ENCODE assay signal across 27 cellular contexts in genomic region chr10:122464158-122464510, GRCh38. TPM values are rescaled to one million over a fixed set of nuclear protein-coding genes. Genes with fewer than 3 reads are reported as not detected.
A peak's percentile ranks its signal among the peaks of the same experiment; 100 is the strongest.
DNase-seq lines count a peak whose midpoint lies in the region; ATAC-seq and TF ChIP-seq lines count a peak whose summit lies in the region.
"Had no signal": no experiment of that assay in that cellular context is flagged by ENCODE, and none has a peak within 500 bp of the region (broad histone marks: within the 10 kb centered on the region; RNA-seq: fewer than 3 reads in every experiment).

No MANE protein-coding gene starts in this region.

- H3K23ac ChIP-seq in mesenchymal stem cell (ENCODE audit: low read length in 2 of 2) (no peak overlapping the region), H9 (ENCODE audit: insufficient read length, low read depth, low read length) (no peak overlapping the region)

- H2BK120ac ChIP-seq in mesenchymal stem cell (ENCODE audit: low read depth, low read length) = no peak overlapping the region
- H2BK120ac ChIP-seq in H9 (ENCODE audit: low read depth, low read length, poor library complexity, severe bottlenecking) = no peak overlapping the region

- H2BK12ac ChIP-seq in mesenchymal stem cell (ENCODE audit: low read length in 2 of 2) = peak overlapping the region in 1 of 2 experiments; percentile 33
- no peak overlapping the region for H2BK12ac ChIP-seq in H9 (ENCODE audit: insufficient read length, low read depth, low read length)

- H3K79me2 ChIP-seq in H9 (ENCODE audit: insufficient read depth, low read length) = no peaks in the 10 kb centered on the region

- H4K5ac ChIP-seq in H9 (ENCODE audit: insufficient read length, low read depth, low read length) = no peak overlapping the region

- no peak overlapping the region for H3T11ph ChIP-seq in H9 (ENCODE audit: low read length)

- H2AFZ ChIP-seq in mesenchymal stem cell (ENCODE audit: low read depth, low read length) (no peak overlapping the region), H9 (ENCODE audit: low read length) (no peak overlapping the region)

- DNase-seq in MV-4-11 (lab: John Stamatoyannopoulos, UW) = peak; percentile 2
- DNase-seq in caudate nucleus (lab: John Stamatoyannopoulos, UW) = no peak
- no peak for DNase-seq in mesenchymal stem cell
- DNase-seq in suprapubic skin (ENCODE audit: low spot score in 2 of 2) = no peak
- no peak for DNase-seq in NCI-H345 treated with DMSO at 0.1 percent for 48 hours (lab: John Stamatoyannopoulos, UW; ENCODE audit: unreplicated experiment)
- DNase-seq in H9 = no peak
- DNase-seq: activated CD4-positive, CD25-positive, alpha-beta regulatory T cell; activated CD8-positive, alpha-beta T cell treated with anti-CD3 and anti-CD28 coated beads, Interleukin-2, amount 10 ng/mL, durations not matched to agents 7 days and 5 days; activated naive CD4-positive, alpha-beta T cell treated with anti-CD3 and anti-CD28 coated beads for 36 hours; activated T-cell treated with anti-CD3 and anti-CD28 coated beads, Interleukin-2, amount 50 U/mL, for 48 hours; effector memory CD8-positive, alpha-beta T cell; islet precursor cell; KG1; NCI-H1694 treated with DMSO at 0.1 percent for 48 hours; NCI-H774; occipital lobe; stimulated activated naive CD8-positive, alpha-beta T cell treated with anti-CD3 and anti-CD28 coated beads, Interleukin-15, amount 100 ng/mL, for 72 hours; T-helper 9 cell had no signal

- peaks cover 76% of the 10 kb centered on the region for H3K27me3 Mint-ChIP-seq in H9 (ENCODE audit: low read depth)

- ATAC-seq in activated CD4-positive, CD25-positive, alpha-beta regulatory T cell treated with anti-CD3 and anti-CD28 coated beads, Interleukin-2, amount 50 U/mL, for 24 hours = no peak
- ATAC-seq: activated CD8-positive, alpha-beta T cell treated with anti-CD3 and anti-CD28 coated beads, Interleukin-2, amount 10 ng/mL, durations not matched to agents 7 days and 5 days; effector memory CD8-positive, alpha-beta T cell; HCT116; stimulated activated naive CD8-positive, alpha-beta T cell treated with anti-CD3 and anti-CD28 coated beads, Interleukin-15, amount 100 ng/mL, for 72 hours had no signal

- peaks cover 3 to 31% of the 10 kb centered on the region in 2 experiments for H3K36me3 ChIP-seq in mesenchymal stem cell (ENCODE audit: control insufficient read depth in 1 of 2, insufficient read depth in 2 of 2, low read depth in 1 of 2, low read length in 2 of 2)
- no peaks in the 10 kb centered on the region for H3K36me3 ChIP-seq in suprapubic skin
- H3K36me3 ChIP-seq: esophagus muscularis mucosa, right atrium auricular region had no signal

- TF ChIP-seq POLR2A in suprapubic skin (IDR thresholded peaks at IDR 0.05) = no peak

- no peak for TF ChIP-seq EP300 in suprapubic skin (IDR thresholded peaks at IDR 0.05)

- H3K79me1 ChIP-seq in mesenchymal stem cell (replicated peaks; ENCODE audit: low read length, poor library complexity, severe bottlenecking) = peaks cover 19% of the 10 kb centered on the region
- no peaks in the 10 kb centered on the region for H3K79me1 ChIP-seq in H9 (ENCODE audit: insufficient read depth, low read depth, low read length, poor library complexity, severe bottlenecking)

- H3K9me3 Mint-ChIP-seq in H9 = no peaks in the 10 kb centered on the region; a peak in 2 of 5 replicates
- H3K9me3 Mint-ChIP-seq: activated naive CD4-positive, alpha-beta T cell treated with anti-CD3 and anti-CD28 coated beads for 36 hours; effector memory CD8-positive, alpha-beta T cell; stimulated activated naive CD8-positive, alpha-beta T cell treated with anti-CD3 and anti-CD28 coated beads, Interleukin-15, amount 100 ng/mL, for 72 hours had no signal

- H4K8ac ChIP-seq in mesenchymal stem cell (ENCODE audit: low read length) (no peak overlapping the region), H9 (replicated peaks; ENCODE audit: insufficient read length, low read depth, low read length) (no peak overlapping the region)

- no peak overlapping the region for H3K56ac ChIP-seq in H9 (ENCODE audit: insufficient read length, low read depth, low read length)

- H3K14ac ChIP-seq in mesenchymal stem cell (ENCODE audit: low read length in 2 of 2) (no peak overlapping the region), H9 (ENCODE audit: insufficient read depth, low read length) (no peak overlapping the region)

- H3K4me1 ChIP-seq in mesenchymal stem cell (ENCODE audit: control insufficient read depth, insufficient read depth, low read depth, low read length) (peaks cover 22% of the 10 kb centered on the region), suprapubic skin (peaks cover 48% of the 10 kb centered on the region), H9 (ENCODE audit: insufficient read depth, low read length) (no peaks in the 10 kb centered on the region)

- H3K4me3 ChIP-seq in mesenchymal stem cell (ENCODE audit: insufficient read depth in 1 of 2, low read depth in 1 of 2, low read length in 2 of 2) (peak overlapping the region in 1 of 2 experiments; percentile 95), suprapubic skin (peak overlapping the region; percentile 85)

- peak overlapping the region in 1 of 2 experiments; percentile 38 for H3K18ac ChIP-seq in mesenchymal stem cell (ENCODE audit: low read depth in 1 of 2, low read length in 2 of 2)
- H3K18ac ChIP-seq in H9 (ENCODE audit: insufficient read length, low read depth, low read length) = no peak overlapping the region

- no peak for TF ChIP-seq CTCF in suprapubic skin (IDR thresholded peaks at IDR 0.05)
- TF ChIP-seq CTCF in H9 (conservative IDR thresholded peaks at IDR 0.05) = no peak

- H3K36me3 Mint-ChIP-seq in H9 (ENCODE audit: insufficient read depth in 1 of 3, low read depth in 3 of 3) = 0 out of 7 replicates have a peak, but pooled peaks cover 0 to 3% (median 0%) of the 10 kb centered on the region in 3 experiments

- H2BK5ac ChIP-seq in mesenchymal stem cell (ENCODE audit: low read depth, low read length, poor library complexity, severe bottlenecking) (no peak overlapping the region), H9 (ENCODE audit: insufficient read length, low read length) (no peak overlapping the region)

- no peak overlapping the region for H2BK20ac ChIP-seq in H9 (ENCODE audit: low read depth, low read length, poor library complexity, severe bottlenecking)

- H3K27ac ChIP-seq in caudate nucleus (ENCODE audit: low read depth, low read length) = peak overlapping the region; percentile 84
- no peak overlapping the region for H3K27ac ChIP-seq in mesenchymal stem cell (ENCODE audit: low read length, poor library complexity, severe bottlenecking)
- H3K27ac ChIP-seq in suprapubic skin = no peak overlapping the region
- H3K27ac ChIP-seq in H9 (ENCODE audit: insufficient read length, low read depth, low read length) = no peak overlapping the region
- H3K27ac ChIP-seq: right atrium auricular region had no signal

- H4K91ac ChIP-seq in mesenchymal stem cell (ENCODE audit: low read length) (no peak overlapping the region), H9 (ENCODE audit: insufficient read length, low read depth, low read length) (no peak overlapping the region)

- no peak overlapping the region for H3K27ac Mint-ChIP-seq in H9
- H3K27ac Mint-ChIP-seq: activated CD8-positive, alpha-beta T cell treated with anti-CD3 and anti-CD28 coated beads, Interleukin-2, amount 10 ng/mL, durations not matched to agents 7 days and 5 days; activated naive CD4-positive, alpha-beta T cell treated with anti-CD3 and anti-CD28 coated beads for 36 hours; effector memory CD8-positive, alpha-beta T cell had no signal

- H4K20me1 ChIP-seq in H9 (ENCODE audit: control insufficient read depth, insufficient read depth, insufficient read length) = no peaks in the 10 kb centered on the region

- H3K9ac ChIP-seq in mesenchymal stem cell (ENCODE audit: low read length) (peak overlapping the region; percentile 93), H9 (ENCODE audit: extremely low read depth, insufficient read length, low read length) (no peak overlapping the region)

- H3K4me2 ChIP-seq in mesenchymal stem cell (ENCODE audit: low read length, poor library complexity, severe bottlenecking) (no peak overlapping the region), H9 (ENCODE audit: insufficient read depth, insufficient read length, low read length) (no peak overlapping the region)

- WGBS in mesenchymal stem cell = 92% methylated on average over 9 of the region's 9 CpGs
- 45% methylated on average over 9 of the region's 9 CpGs for WGBS in suprapubic skin
- WGBS in H9 (ENCODE audit: extremely low coverage, insufficient read length, low lambda C conversion rate) = no CpG with 5 or more reads among the region's 9 CpGs

- H3K4ac ChIP-seq in mesenchymal stem cell (ENCODE audit: low read depth in 1 of 2, low read length in 2 of 2) (no peak overlapping the region), H9 (ENCODE audit: low read depth, low read length) (no peak overlapping the region)

- H2AK5ac ChIP-seq in mesenchymal stem cell (ENCODE audit: low read length, severe bottlenecking) (no peak overlapping the region), H9 (ENCODE audit: insufficient read length, low read length) (no peak overlapping the region)

- H3K4me1 Mint-ChIP-seq in H9 = peaks cover 16 to 30% of the 10 kb centered on the region in 2 experiments

- H3K23me2 ChIP-seq in H9 (ENCODE audit: insufficient read length, low read depth, low read length, poor library complexity, severe bottlenecking) = peaks cover 17% of the 10 kb centered on the region

- H3K9me3 ChIP-seq in mesenchymal stem cell (ENCODE audit: control insufficient read depth, low read length) (no peaks in the 10 kb centered on the region), suprapubic skin (no peaks in the 10 kb centered on the region), H9 (ENCODE audit: control insufficient read depth, low read depth, low read length) (no peaks in the 10 kb centered on the region)
- H3K9me3 ChIP-seq: esophagus muscularis mucosa, right atrium auricular region had no signal

- H2BK15ac ChIP-seq in mesenchymal stem cell (ENCODE audit: low read depth, poor library complexity, severe bottlenecking) = peak overlapping the region; percentile 49
- no peak overlapping the region for H2BK15ac ChIP-seq in H9 (ENCODE audit: low read depth, low read length)

- peaks cover 0 to 6% of the 10 kb centered on the region in 2 experiments for H3K27me3 ChIP-seq in mesenchymal stem cell (ENCODE audit: control insufficient read depth in 1 of 2, insufficient read depth in 1 of 2, low read length in 2 of 2)
- no peaks in the 10 kb centered on the region for H3K27me3 ChIP-seq in suprapubic skin
- H3K27me3 ChIP-seq in H9 (ENCODE audit: insufficient read depth, low read length) = peaks cover 30% of the 10 kb centered on the region
- H3K27me3 ChIP-seq: esophagus muscularis mucosa, right atrium auricular region had no signal

- no peak overlapping the region; a peak in 1 of 5 replicates for H3K4me3 Mint-ChIP-seq in H9
- H3K4me3 Mint-ChIP-seq: activated CD8-positive, alpha-beta T cell treated with anti-CD3 and anti-CD28 coated beads, Interleukin-2, amount 10 ng/mL, durations not matched to agents 7 days and 5 days; activated naive CD4-positive, alpha-beta T cell treated with anti-CD3 and anti-CD28 coated beads for 36 hours; stimulated activated naive CD8-positive, alpha-beta T cell treated with anti-CD3 and anti-CD28 coated beads, Interleukin-15, amount 100 ng/mL, for 72 hours had no signal

RNA-seq across cellular contexts. Expression of gene HTRA1, which starts 2.8 kb away (rescaled TPM):
- 204 TPM for polyA plus RNA-seq in mesenchymal stem cell (2013, experiment 1 of 2)
- polyA plus RNA-seq in mesenchymal stem cell (2013, experiment 2 of 2) = 204 TPM
- 10 to 100 TPM; 55.2 to 99.5 (median 80.6) TPM for total RNA-seq in suprapubic skin
- total RNA-seq in H9 (2021) = 11.1 TPM in 2 replicates
- total RNA-seq: activated CD8-positive, alpha-beta T cell treated with anti-CD3 and anti-CD28 coated beads, Interleukin-2, amount 10 ng/mL, durations not matched to agents 7 days and 5 days; activated naive CD4-positive, alpha-beta T cell treated with anti-CD3 and anti-CD28 coated beads for 36 hours; OCI-LY7 had no signal

RNA-seq across cellular contexts. Expression of gene ARMS2, which starts 9.7 kb away (rescaled TPM):
- not detected for polyA plus RNA-seq in mesenchymal stem cell (2013, experiment 1 of 2)
- polyA plus RNA-seq in mesenchymal stem cell (2013, experiment 2 of 2) = not detected
- total RNA-seq in suprapubic skin = under 1 TPM in 1 of 4 donors, not detected in 3; 0.72 TPM
- total RNA-seq in H9 (2021) = not detected in 2 replicates
- total RNA-seq: activated CD8-positive, alpha-beta T cell treated with anti-CD3 and anti-CD28 coated beads, Interleukin-2, amount 10 ng/mL, durations not matched to agents 7 days and 5 days; activated naive CD4-positive, alpha-beta T cell treated with anti-CD3 and anti-CD28 coated beads for 36 hours; G401; HT1080; lung microvascular endothelial cell; occipital lobe; OCI-LY7; right atrium auricular region; ureter had no signal
